Comparison of ENCODE assay signal across 14 cellular contexts in genomic region chr3:101674518-101674917, GRCh38. TPM values are rescaled to one million over a fixed set of nuclear protein-coding genes. Genes with fewer than 3 reads are reported as not detected.
DNase-seq lines count a peak whose midpoint lies in the region; ATAC-seq and TF ChIP-seq lines count a peak whose summit lies in the region.
"Had no signal": no experiment of that assay in that cellular context is flagged by ENCODE, and none has a peak within 500 bp of the region (broad histone marks: within the 10 kb centered on the region; RNA-seq: fewer than 3 reads in every experiment).

No MANE protein-coding gene starts in this region.

- no peak overlapping the region for H3K4me3 ChIP-seq in CD4-positive, alpha-beta memory T cell (ENCODE audit: low read length in 2 of 2)
- no peak overlapping the region for H3K4me3 ChIP-seq in esophagus muscularis mucosa
- H3K4me3 ChIP-seq: right atrium auricular region had no signal

- H3K9me3 Mint-ChIP-seq in CD4-positive, alpha-beta memory T cell = peaks cover 0 to 6% (median 0%) of the 10 kb centered on the region in 8 donors
- no peaks in the 10 kb centered on the region for H3K9me3 Mint-ChIP-seq in HFFc6
- H3K9me3 Mint-ChIP-seq in activated T-helper 2 cell treated with anti-CD3 and anti-CD28 coated beads, Interferon-gamma antibody, Interleukin-2, Interleukin-4, amounts not matched to agents 10 μg/mL and 5 μg/mL and 100 μg/mL, durations not matched to agents 14 hours and 24 hours and 36 hours = no peaks in the 10 kb centered on the region
- no peaks in the 10 kb centered on the region for H3K9me3 Mint-ChIP-seq in natural killer cell treated with Interleukin-12 subunit alpha and Interleukin-12 subunit beta and Interleukin-15 and Interleukin-18, amount 100 ng/mL, for 72 hours

- peaks cover 0 to 2% of the 10 kb centered on the region in 2 donors for H3K27me3 Mint-ChIP-seq in CD4-positive, alpha-beta memory T cell
- H3K27me3 Mint-ChIP-seq in HFFc6 (ENCODE audit: insufficient read depth) = peaks cover 5% of the 10 kb centered on the region
- no peaks in the 10 kb centered on the region for H3K27me3 Mint-ChIP-seq in activated T-helper 2 cell treated with anti-CD3 and anti-CD28 coated beads, Interferon-gamma antibody, Interleukin-2, Interleukin-4, amounts not matched to agents 10 μg/mL and 5 μg/mL and 100 μg/mL, durations not matched to agents 14 hours and 24 hours and 36 hours (ENCODE audit: low read depth)
- no peaks in the 10 kb centered on the region for H3K27me3 Mint-ChIP-seq in natural killer cell treated with Interleukin-12 subunit alpha and Interleukin-12 subunit beta and Interleukin-15 and Interleukin-18, amount 100 ng/mL, for 72 hours

- 97% methylated on average over 9 of the region's 9 CpGs for WGBS in esophagus muscularis mucosa

- peaks cover 44% of the 10 kb centered on the region for H3K4me1 ChIP-seq in CD4-positive, alpha-beta memory T cell (ENCODE audit: insufficient read depth, low read length)
- peaks cover 9% of the 10 kb centered on the region for H3K4me1 ChIP-seq in foreskin keratinocyte
- peaks cover 21 to 43% (median 36%) of the 10 kb centered on the region in 4 donors for H3K4me1 ChIP-seq in esophagus muscularis mucosa

- H3K4me3 Mint-ChIP-seq in CD4-positive, alpha-beta memory T cell = peak overlapping the region in 7 of 8 donors; percentile 5 to 99 (median 94)
- peak overlapping the region; percentile 97 for H3K4me3 Mint-ChIP-seq in HFFc6
- H3K4me3 Mint-ChIP-seq in activated T-helper 2 cell treated with anti-CD3 and anti-CD28 coated beads, Interferon-gamma antibody, Interleukin-2, Interleukin-4, amounts not matched to agents 10 μg/mL and 5 μg/mL and 100 μg/mL, durations not matched to agents 14 hours and 24 hours and 36 hours (ENCODE audit: low read depth) = peak overlapping the region; percentile 94
- peak overlapping the region; percentile 93 for H3K4me3 Mint-ChIP-seq in natural killer cell treated with Interleukin-12 subunit alpha and Interleukin-12 subunit beta and Interleukin-15 and Interleukin-18, amount 100 ng/mL, for 72 hours

- POLR2A ChIA-PET in CD4-positive, alpha-beta memory T cell (lab: Charles Lee; ENCODE audit: partially characterized antibody) = interaction anchor here (1.0 to 4.7 kb wide), 3 partner anchors 10 to 100 kb away, joined by 4 to 140 read pairs (median 70); partner anchors contain the start of genes PCNP and RPL24

- no peak for TF ChIP-seq POLR2A in esophagus muscularis mucosa (IDR thresholded peaks at IDR 0.05; ENCODE audit: low read depth)

- intact Hi-C loops in CD4-positive, alpha-beta memory T cell (cut with micrococcal nuclease) = no loop called here
- intact Hi-C loops in activated T-helper 2 cell treated with anti-CD3 and anti-CD28 coated beads, Interferon-gamma antibody, Interleukin-2, Interleukin-4, amounts not matched to agents 10 μg/mL and 5 μg/mL and 100 μg/mL, durations not matched to agents 14 hours and 24 hours and 36 hours (cut with micrococcal nuclease) = no loop called here
- intact Hi-C loops in esophagus muscularis mucosa (cut with DNase I) = no loop called here

- H3K36me3 ChIP-seq in CD4-positive, alpha-beta memory T cell (ENCODE audit: insufficient read depth, low read length) = peaks cover 11% of the 10 kb centered on the region
- H3K36me3 ChIP-seq in esophagus muscularis mucosa = peaks cover 5 to 24% (median 12%) of the 10 kb centered on the region in 4 donors

- no peak for TF ChIP-seq EP300 in esophagus muscularis mucosa (IDR thresholded peaks at IDR 0.05)

- H3K36me3 Mint-ChIP-seq in CD4-positive, alpha-beta memory T cell = peaks cover 12 to 55% of the 10 kb centered on the region in 2 donors
- peaks cover 14% of the 10 kb centered on the region; the same call in 1 of the 2 replicates for H3K36me3 Mint-ChIP-seq in HFFc6 (ENCODE audit: low read depth)
- H3K36me3 Mint-ChIP-seq in activated T-helper 2 cell treated with anti-CD3 and anti-CD28 coated beads, Interferon-gamma antibody, Interleukin-2, Interleukin-4, amounts not matched to agents 10 μg/mL and 5 μg/mL and 100 μg/mL, durations not matched to agents 14 hours and 24 hours and 36 hours (ENCODE audit: low read depth) = peaks cover 54% of the 10 kb centered on the region
- H3K36me3 Mint-ChIP-seq in natural killer cell treated with Interleukin-12 subunit alpha and Interleukin-12 subunit beta and Interleukin-15 and Interleukin-18, amount 100 ng/mL, for 72 hours = peaks cover 5% of the 10 kb centered on the region

- H3K4me1 Mint-ChIP-seq in CD4-positive, alpha-beta memory T cell = peaks cover 30 to 62% (median 46%) of the 10 kb centered on the region in 4 donors
- H3K4me1 Mint-ChIP-seq in HFFc6 (ENCODE audit: low read depth) = peaks cover 41% of the 10 kb centered on the region
- H3K4me1 Mint-ChIP-seq in activated T-helper 2 cell treated with anti-CD3 and anti-CD28 coated beads, Interferon-gamma antibody, Interleukin-2, Interleukin-4, amounts not matched to agents 10 μg/mL and 5 μg/mL and 100 μg/mL, durations not matched to agents 14 hours and 24 hours and 36 hours (ENCODE audit: low read depth) = peaks cover 41% of the 10 kb centered on the region
- peaks cover 23 to 41% of the 10 kb centered on the region in 2 donors for H3K4me1 Mint-ChIP-seq in natural killer cell treated with Interleukin-12 subunit alpha and Interleukin-12 subunit beta and Interleukin-15 and Interleukin-18, amount 100 ng/mL, for 72 hours (ENCODE audit: low read depth in 2 of 2)

- no peak for ATAC-seq in natural killer cell treated with Interleukin-12 subunit alpha and Interleukin-12 subunit beta and Interleukin-15 and Interleukin-18, amount 100 ng/mL, for 72 hours
- ATAC-seq in foreskin keratinocyte = no peak

- H3K27ac ChIP-seq in CD4-positive, alpha-beta memory T cell (ENCODE audit: low read depth, low read length) = no peak overlapping the region
- H3K27ac ChIP-seq in foreskin keratinocyte (no peak overlapping the region), esophagus muscularis mucosa (replicated peaks in 1 of 4) (no peak overlapping the region)
- H3K27ac ChIP-seq: right atrium auricular region had no signal

- peak overlapping the region in 4 of 7 donors; percentile 85 to 99 (median 94) for H3K27ac Mint-ChIP-seq in CD4-positive, alpha-beta memory T cell
- peak overlapping the region; percentile 97 for H3K27ac Mint-ChIP-seq in HFFc6
- H3K27ac Mint-ChIP-seq in activated T-helper 2 cell treated with anti-CD3 and anti-CD28 coated beads, Interferon-gamma antibody, Interleukin-2, Interleukin-4, amounts not matched to agents 10 μg/mL and 5 μg/mL and 100 μg/mL, durations not matched to agents 14 hours and 24 hours and 36 hours = no peak overlapping the region
- H3K27ac Mint-ChIP-seq in natural killer cell treated with Interleukin-12 subunit alpha and Interleukin-12 subunit beta and Interleukin-15 and Interleukin-18, amount 100 ng/mL, for 72 hours = no peak overlapping the region

- no peaks in the 10 kb centered on the region for H3K9me3 ChIP-seq in CD4-positive, alpha-beta memory T cell (ENCODE audit: control insufficient read depth in 1 of 2, low read length in 2 of 2)
- H3K9me3 ChIP-seq in esophagus muscularis mucosa = no peaks in the 10 kb centered on the region
- H3K9me3 ChIP-seq: right atrium auricular region had no signal

- TF ChIP-seq CTCF in HFFc6 (IDR thresholded peaks at IDR 0.05) (no peak), foreskin keratinocyte (conservative IDR thresholded peaks at IDR 0.05) (no peak), esophagus muscularis mucosa (IDR thresholded peaks at IDR 0.05) (no peak)

- CTCF ChIA-PET in CD4-positive, alpha-beta memory T cell (lab: Charles Lee; ENCODE audit: partially characterized antibody) = interaction anchor here (3.9 kb wide), 1 partner anchor 101 kb away, joined by 21 read pairs; the partner anchor contains the start of gene PCNP

- H3K27me3 ChIP-seq in CD4-positive, alpha-beta memory T cell (ENCODE audit: insufficient read depth, low read length) = no peaks in the 10 kb centered on the region
- H3K27me3 ChIP-seq in foreskin keratinocyte (no peaks in the 10 kb centered on the region), esophagus muscularis mucosa (no peaks in the 10 kb centered on the region)
- H3K27me3 ChIP-seq: right atrium auricular region had no signal

- no peak for DNase-seq in CD4-positive, alpha-beta memory T cell
- no peak for DNase-seq in HFFc6
- no peak for DNase-seq in activated T-helper 2 cell treated with anti-CD3 and anti-CD28 coated beads, Interferon-gamma antibody, Interleukin-2, Interleukin-4, amounts not matched to agents 10 μg/mL and 5 μg/mL and 100 μg/mL, durations not matched to agents 14 hours and 24 hours and 36 hours (ENCODE audit: low spot score)
- DNase-seq in natural killer cell treated with Interleukin-12 subunit alpha and Interleukin-12 subunit beta and Interleukin-15 and Interleukin-18, amount 100 ng/mL, for 72 hours (ENCODE audit: low spot score) = no peak
- DNase-seq in foreskin keratinocyte = no peak
- no peak for DNase-seq in esophagus muscularis mucosa (ENCODE audit: extremely low spot score)
- no peak for DNase-seq in DMS 273 treated with DMSO at 0.1 percent for 48 hours (lab: John Stamatoyannopoulos, UW)
- no peak for DNase-seq in pons (ENCODE audit: low spot score)
- DNase-seq: amniotic stem cell, COR-L47, H7, mesendoderm, NCI-H446 had no signal

RNA-seq across cellular contexts. Expression of gene ZBTB11, which starts 2.4 kb away (rescaled TPM):
- 10 to 100 TPM; 48.9 to 50.8 TPM for total RNA-seq in CD4-positive, alpha-beta memory T cell
- polyA plus RNA-seq in CD4-positive, alpha-beta memory T cell = 10 to 100 TPM in 1 of 2 donors, 1 to 10 TPM in 1; 8.9 to 13.8 TPM
- total RNA-seq in HFFc6 (2021; fragmentation: NEBNext Ultra II Directional; extraction: Animal tissue kit (Norgen Biotek cat#: 25700)) = 10 to 100 TPM; 13.0 to 16.3 (median 15.5) TPM
- 27.5 and 29.6 TPM in 2 replicates for total RNA-seq in activated T-helper 2 cell treated with anti-CD3 and anti-CD28 coated beads, Interferon-gamma antibody, Interleukin-2, Interleukin-4, amounts not matched to agents 10 μg/mL and 5 μg/mL and 100 μg/mL, durations not matched to agents 14 hours and 24 hours and 36 hours
- total RNA-seq in natural killer cell treated with Interleukin-12 subunit alpha and Interleukin-12 subunit beta and Interleukin-15 and Interleukin-18, amount 100 ng/mL, for 72 hours = 10 to 100 TPM; 27.7 to 35.8 TPM
- 19.7 and 20.5 TPM in 2 replicates for total RNA-seq in foreskin keratinocyte
- 3.3 and 3.7 TPM in 2 replicates for polyA plus RNA-seq in foreskin keratinocyte
- total RNA-seq in esophagus muscularis mucosa = 10 to 100 TPM; 15.3 to 20.8 (median 16.9) TPM

RNA-seq across cellular contexts. Expression of gene RPL24, which starts 12.0 kb away (rescaled TPM):
- total RNA-seq in CD4-positive, alpha-beta memory T cell = 1,000 to 10,000 TPM; 1,310 to 1,368 TPM
- polyA plus RNA-seq in CD4-positive, alpha-beta memory T cell = 1,000 to 10,000 TPM in 1 of 2 donors, 100 to 1,000 TPM in 1; 834 to 1,038 TPM
- total RNA-seq in HFFc6 (2021; fragmentation: NEBNext Ultra II Directional; extraction: Animal tissue kit (Norgen Biotek cat#: 25700)) = 1,000 to 10,000 TPM in 5 of 6 experiments, 100 to 1,000 TPM in 1; 995 to 1,172 (median 1,151) TPM
- total RNA-seq in activated T-helper 2 cell treated with anti-CD3 and anti-CD28 coated beads, Interferon-gamma antibody, Interleukin-2, Interleukin-4, amounts not matched to agents 10 μg/mL and 5 μg/mL and 100 μg/mL, durations not matched to agents 14 hours and 24 hours and 36 hours = 1,565 and 1,599 TPM in 2 replicates
- 100 to 1,000 TPM; 677 to 822 TPM for total RNA-seq in natural killer cell treated with Interleukin-12 subunit alpha and Interleukin-12 subunit beta and Interleukin-15 and Interleukin-18, amount 100 ng/mL, for 72 hours
- total RNA-seq in foreskin keratinocyte = 983 and 1,035 TPM in 2 replicates
- 1,671 and 1,692 TPM in 2 replicates for polyA plus RNA-seq in foreskin keratinocyte
- 1,000 to 10,000 TPM; 1,560 to 1,805 (median 1,727) TPM for total RNA-seq in esophagus muscularis mucosa

RNA-seq across cellular contexts. Expression of gene CEP97, which starts 49.9 kb away (rescaled TPM):
- 10 to 100 TPM; 14.8 to 16.8 TPM for total RNA-seq in CD4-positive, alpha-beta memory T cell
- 1 to 10 TPM; 3.7 to 5.1 TPM for polyA plus RNA-seq in CD4-positive, alpha-beta memory T cell
- total RNA-seq in HFFc6 (2021; fragmentation: NEBNext Ultra II Directional; extraction: Animal tissue kit (Norgen Biotek cat#: 25700)) = 10 to 100 TPM; 10.6 to 17.4 (median 14.0) TPM
- 26.0 and 26.1 TPM in 2 replicates for total RNA-seq in activated T-helper 2 cell treated with anti-CD3 and anti-CD28 coated beads, Interferon-gamma antibody, Interleukin-2, Interleukin-4, amounts not matched to agents 10 μg/mL and 5 μg/mL and 100 μg/mL, durations not matched to agents 14 hours and 24 hours and 36 hours
- total RNA-seq in natural killer cell treated with Interleukin-12 subunit alpha and Interleukin-12 subunit beta and Interleukin-15 and Interleukin-18, amount 100 ng/mL, for 72 hours = 10 to 100 TPM; 16.4 to 25.6 TPM
- 11.1 and 12.0 TPM in 2 replicates for total RNA-seq in foreskin keratinocyte
- polyA plus RNA-seq in foreskin keratinocyte = 1.0 and 1.4 TPM in 2 replicates
- total RNA-seq in esophagus muscularis mucosa = 10 to 100 TPM in 1 of 4 donors, 1 to 10 TPM in 3; 7.2 to 10.4 (median 8.0) TPM

Comparison
In these comparisons a context has a peak if more than half of its experiments do, and no peak if none do; other contexts are left out.
1. H3K27ac Mint-ChIP-seq: peak in CD4-positive, alpha-beta memory T cell (4 of 7) and HFFc6 (single experiment); none in activated T-helper 2 cell treated with anti-CD3 and anti-CD28 coated beads, Interferon-gamma antibody, Interleukin-2, Interleukin-4, amounts not matched to agents 10 μg/mL and 5 μg/mL and 100 μg/mL, durations not matched to agents 14 hours and 24 hours and 36 hours (single experiment) and natural killer cell treated with Interleukin-12 subunit alpha and Interleukin-12 subunit beta and Interleukin-15 and Interleukin-18, amount 100 ng/mL, for 72 hours (0 of 2).
2. Peak in every context shown above with its lines, with median percentiles within 50 percentile points of each other: H3K4me3 Mint-ChIP-seq.